ENCODE assay signal across 8 cellular contexts in genomic region chr5:134524826-134525686, GRCh38. TPM values are rescaled to one million over a fixed set of nuclear protein-coding genes. Genes with fewer than 3 reads are reported as not detected.
A peak's percentile ranks its signal among the peaks of the same experiment; 100 is the strongest.
DNase-seq lines count a peak whose midpoint lies in the region; TF ChIP-seq lines count a peak whose summit lies in the region.

JADE2 (plus strand) TSS chr5:134525670; CDS start chr5:134535858, 10,188 bp downstream.

- H3K4me3 ChIP-seq in BE2C (ENCODE audit: low read depth, low read length) (peak within 1 kb of the TSS; percentile 90), SK-N-SH (ENCODE audit: low read depth in 2 of 2, low read length in 1 of 2) (peak within 1 kb of the TSS; percentile 90 to 92), suprapubic skin (peak within 1 kb of the TSS; percentile 91)

- TF ChIP-seq RAD21 in SK-N-SH (IDR thresholded peaks at IDR 0.05; ENCODE audit: low read length), result no peak

- TF ChIP-seq EP300 in SK-N-SH (IDR thresholded peaks at IDR 0.05; ENCODE audit: borderline replicate concordance in 1 of 2, low read depth in 1 of 2, low read length in 1 of 2), result no peak
- no peak for TF ChIP-seq EP300 in suprapubic skin (IDR thresholded peaks at IDR 0.05)

- DNase-seq in BE2C (peak; percentile 63), HUDEP-2 (lab: John Stamatoyannopoulos, UW; ENCODE audit: unreplicated experiment in 76 of 76) (peak in 60 of 76 experiments; percentile 13 to 75 (median 46)), SK-N-SH (peak; percentile 86), globus pallidus (ENCODE audit: low spot score) (peak; percentile 74), occipital lobe (lab: John Stamatoyannopoulos, UW) (peak; percentile 64), suprapubic skin (ENCODE audit: low spot score in 2 of 2) (peak; percentile 83 to 87)
- DNase-seq in activated naive CD4-positive, alpha-beta T cell treated with anti-CD3 and anti-CD28 coated beads, Interleukin-2, amount 50 U/mL, for 16 hours, result peak; percentile 74

- peak within 1 kb of the TSS; percentile 96 for H3K9ac ChIP-seq in SK-N-SH

- H3K27me3 ChIP-seq in BE2C (no peaks in the 10 kb centered on the region), SK-N-SH (ENCODE audit: insufficient read depth) (no peaks in the 10 kb centered on the region), suprapubic skin (no peaks in the 10 kb centered on the region)

- H3K9me3 ChIP-seq in BE2C (no peaks in the 10 kb centered on the region), SK-N-SH (no peaks in the 10 kb centered on the region), suprapubic skin (no peaks in the 10 kb centered on the region)

- peaks cover 28% of the 10 kb centered on the region for H3F3A ChIP-seq in SK-N-SH (replicated peaks; ENCODE audit: insufficient read depth)

- H3K4me2 ChIP-seq in SK-N-SH, result peak within 1 kb of the TSS; percentile 99

- no peak for TF ChIP-seq CTCF in BE2C (IDR thresholded peaks at IDR 0.05; ENCODE audit: low read depth, low read length)
- TF ChIP-seq CTCF in SK-N-SH (IDR thresholded peaks at IDR 0.05), result no peak; the same call in 1 of the 2 replicates
- TF ChIP-seq CTCF in suprapubic skin (IDR thresholded peaks at IDR 0.05), result no peak

- TF ChIP-seq POLR2A in GM19193 (IDR thresholded peaks at IDR 0.05; ENCODE audit: extremely low read depth, insufficient read depth, insufficient read length), result peak; percentile 59
- TF ChIP-seq POLR2A in suprapubic skin (IDR thresholded peaks at IDR 0.05), result no peak

- WGBS in SK-N-SH (ENCODE audit: low lambda C conversion rate), result 2% methylated on average over 53 of the region's 57 CpGs
- under 1% methylated on average over 54 of the region's 57 CpGs for WGBS in suprapubic skin

- H3K27ac ChIP-seq in SK-N-SH (ENCODE audit: low read depth in 2 of 2, low read length in 1 of 2) (peak within 1 kb of the TSS; percentile 91 to 98), suprapubic skin (peak within 1 kb of the TSS; percentile 97)

- H3K36me3 ChIP-seq in BE2C, result no peaks in the 10 kb centered on the region
- no peaks in the 10 kb centered on the region for H3K36me3 ChIP-seq in SK-N-SH (replicated peaks in 1 of 2; ENCODE audit: control insufficient read depth in 1 of 2, insufficient read depth in 2 of 2, low read length in 1 of 2)
- no peaks in the 10 kb centered on the region for H3K36me3 ChIP-seq in suprapubic skin

- peaks cover 23% of the 10 kb centered on the region for H4K20me1 ChIP-seq in SK-N-SH (ENCODE audit: insufficient read depth)

- no peaks in the 10 kb centered on the region for H3K9me2 ChIP-seq in SK-N-SH

- POLR2A ChIA-PET in SK-N-SH (lab: Yijun Ruan, JAX), result interaction anchor here (0.5 to 3.4 kb wide), 8 partner anchors 29 to 153 kb away, joined by 3 to 24 read pairs (median 6); partner anchors contain the start of genes CDKN2AIPNL and UBE2B

- H3K4me1 ChIP-seq in BE2C, result 0 out of 2 replicates have a peak, but pooled peaks cover 2% of the 10 kb centered on the region
- H3K4me1 ChIP-seq in SK-N-SH (ENCODE audit: control insufficient read depth in 1 of 2, insufficient read depth in 2 of 2, low read depth in 1 of 2, low read length in 1 of 2), result peaks cover 10 to 27% of the 10 kb centered on the region in 2 experiments; a peak in 3 of 4 replicates
- peaks cover 36% of the 10 kb centered on the region for H3K4me1 ChIP-seq in suprapubic skin

- peaks cover 36% of the 10 kb centered on the region for H3K79me2 ChIP-seq in SK-N-SH (ENCODE audit: insufficient read depth)

- CTCF ChIA-PET in SK-N-SH (lab: Yijun Ruan, JAX), result interaction anchor here (0.6 to 5.5 kb wide), 10 partner anchors 22 to 236 kb away, joined by 3 to 53 read pairs (median 16); partner anchors contain the start of genes CDKN2AIPNL and UBE2B

- peak within 1 kb of the TSS; percentile 92 for H2AFZ ChIP-seq in SK-N-SH (ENCODE audit: low read depth)

TF ChIP-seq in SK-N-SH, 30 proteins besides CTCF, POLR2A, EP300 and RAD21:
- TF ChIP-seq POLR2AphosphoS5 (IDR thresholded peaks at IDR 0.05; ENCODE audit: low read depth, low read length), result 0 out of 2 replicates have a peak, but pooled peaks have one; percentile 20
- TF ChIP-seq MAX (IDR thresholded peaks at IDR 0.05; ENCODE audit: low read depth), result no peak
- no peak for TF ChIP-seq SIN3A (IDR thresholded peaks at IDR 0.05; ENCODE audit: borderline replicate concordance, low read depth, low read length)
- TF ChIP-seq TCF12 (IDR thresholded peaks at IDR 0.05), result no peak
- peak; percentile 37 for TF ChIP-seq CHD2 (IDR thresholded peaks at IDR 0.05; ENCODE audit: low read length, partially characterized antibody)
- peak; percentile 35; the same call in 1 of the 2 replicates for TF ChIP-seq TAF1 (IDR thresholded peaks at IDR 0.05; ENCODE audit: borderline replicate concordance, low read depth, low read length)
- TF ChIP-seq MXI1 (IDR thresholded peaks at IDR 0.05; ENCODE audit: low read depth, low read length), result 0 out of 2 replicates have a peak, but pooled peaks have one; percentile 33
- TF ChIP-seq YY1 (IDR thresholded peaks at IDR 0.05; ENCODE audit: low read depth), result peak; percentile 72; the same call in 1 of the 2 replicates
- TF ChIP-seq FOXM1 (IDR thresholded peaks at IDR 0.05; ENCODE audit: low read depth), result 0 out of 2 replicates have a peak, but pooled peaks have one; percentile 35
- no peak for TF ChIP-seq MEF2A (IDR thresholded peaks at IDR 0.05; ENCODE audit: borderline replicate concordance, low read depth)
- 0 out of 2 replicates have a peak, but pooled peaks have one; percentile 3 for TF ChIP-seq TEAD4 (IDR thresholded peaks at IDR 0.05; ENCODE audit: borderline replicate concordance, insufficient read depth)

RNA-seq across cellular contexts. Expression of gene JADE2, which starts in this region (rescaled TPM):
- polyA plus RNA-seq in BE2C (2012; ENCODE audit: insufficient read depth, insufficient read length, low read depth), result 14.7 TPM
- 25.7 and 26.5 TPM in 2 replicates for polyA plus RNA-seq in SK-N-SH (2012; rRNA removed)
- polyA plus RNA-seq in SK-N-SH (2012; cell fraction: cytosol; rRNA removed), result 10.2 and 17.2 TPM in 2 replicates
- polyA plus RNA-seq in SK-N-SH (2012; cell fraction: nucleus; rRNA removed), result 27.7 and 28.0 TPM in 2 replicates
- total RNA-seq in occipital lobe (3.7 TPM), suprapubic skin (10 to 100 TPM; 31.4 to 62.1 (median 56.6) TPM)

Comparison
In these comparisons a context has a peak if more than half of its experiments do, and no peak if none do; other contexts are left out.
1. Peak in every context shown above with its lines: DNase-seq, H3K4me3 ChIP-seq and H3K27ac ChIP-seq.